Comparison of ENCODE assay signal across 1 cellular context in genomic region chr3:113222412-113223086, GRCh38.
TF ChIP-seq lines count a peak whose summit lies in the region.

No MANE protein-coding gene starts in this region.

TF ChIP-seq in GM23338, 12 proteins besides CTCF, POLR2A, EP300 and RAD21 (continued from another document):
- TF ChIP-seq ETS1 (IDR thresholded peaks at IDR 0.05) (no peak), ZNF114 (CRISPR knock-in tag; IDR thresholded peaks at IDR 0.05) (no peak), EZH2 (IDR thresholded peaks at IDR 0.05; ENCODE audit: low read depth, unreplicated experiment) (no peak), EZH2phosphoT487 (IDR thresholded peaks at IDR 0.05; ENCODE audit: unreplicated experiment) (no peak), REST (IDR thresholded peaks at IDR 0.05; ENCODE audit: unreplicated experiment) (no peak), CREB1 (CRISPR knock-in tag; IDR thresholded peaks at IDR 0.05; ENCODE audit: low read depth) (no peak), ZNF462 (CRISPR knock-in tag; IDR thresholded peaks at IDR 0.05) (no peak), STAT1 (IDR thresholded peaks at IDR 0.05; ENCODE audit: unreplicated experiment) (no peak), ZNF331 (CRISPR knock-in tag; IDR thresholded peaks at IDR 0.05; ENCODE audit: low read depth) (no peak)
TF ChIP-seq in GM23338: peak in this region for 0.
